16 cellular contexts compared by ENCODE assay signal in genomic region chr7:131336956-131337355, GRCh38. TPM values are rescaled to one million over a fixed set of nuclear protein-coding genes. Genes with fewer than 3 reads are reported as not detected.
DNase-seq lines count a peak whose midpoint lies in the region; ATAC-seq, FAIRE-seq and TF ChIP-seq lines count a peak whose summit lies in the region.
"Had no signal": no experiment of that assay in that cellular context is flagged by ENCODE, and none has a peak within 500 bp of the region (broad histone marks: within the 10 kb centered on the region; RNA-seq: fewer than 3 reads in every experiment).

No MANE protein-coding gene starts in this region.

- TF ChIP-seq POLR2A in A549 (IDR thresholded peaks at IDR 0.05; ENCODE audit: low read length) = no peak

- TF ChIP-seq EP300 in A549 (IDR thresholded peaks at IDR 0.05) (no peak), SK-N-SH (IDR thresholded peaks at IDR 0.05; ENCODE audit: borderline replicate concordance in 1 of 2, low read depth in 1 of 2, low read length in 1 of 2) (no peak)

- POLR2A ChIA-PET in A549 (lab: Yijun Ruan, JAX) = interaction anchor here (1.5 kb wide), 1 partner anchor 9 kb away, joined by 4 read pairs; the partner anchor contains the start of gene MKLN1
- POLR2A ChIA-PET in SK-N-SH (lab: Yijun Ruan, JAX) = no interaction called here
- POLR2A ChIA-PET in activated CD4-positive, alpha-beta memory T cell treated with anti-CD3 and anti-CD28 coated beads, Interleukin-2, amount 10 ng/mL, durations not matched to agents 7 days and 5 days (lab: Charles Lee) = interaction anchor here (1.3 to 1.7 kb wide), 3 partner anchors 9 to 229 kb away, joined by 3 to 9 read pairs (median 4); partner anchors contain the start of gene MKLN1

- peaks cover 26 to 80% of the 10 kb centered on the region in 2 experiments for H3K36me3 ChIP-seq in SK-N-SH (replicated peaks in 1 of 2; ENCODE audit: control insufficient read depth in 1 of 2, insufficient read depth in 2 of 2, low read length in 1 of 2)
- peaks cover 21% of the 10 kb centered on the region for H3K36me3 ChIP-seq in endodermal cell (ENCODE audit: control insufficient read depth, insufficient read depth, low read length)
- no peaks in the 10 kb centered on the region for H3K36me3 ChIP-seq in kidney (ENCODE audit: control insufficient read depth in 1 of 2, insufficient read depth in 2 of 2, low read length in 2 of 2)
- H3K36me3 ChIP-seq: ovary had no signal

- peaks cover 70% of the 10 kb centered on the region for H3K9me3 ChIP-seq in A549
- H3K9me3 ChIP-seq in SK-N-SH = peaks cover 44% of the 10 kb centered on the region
- H3K9me3 ChIP-seq in endodermal cell (ENCODE audit: control insufficient read depth, low read length) = peaks cover 40% of the 10 kb centered on the region
- no peaks in the 10 kb centered on the region for H3K9me3 ChIP-seq in kidney (ENCODE audit: control insufficient read depth in 1 of 2, low read length in 2 of 2)
- H3K9me3 ChIP-seq: ovary had no signal

- CTCF ChIA-PET in A549 (lab: Yijun Ruan, JAX) = no interaction called here
- CTCF ChIA-PET in SK-N-SH (lab: Yijun Ruan, JAX) = interaction anchor here (1.2 kb wide), 1 partner anchor 9 kb away, joined by 4 read pairs; the partner anchor contains the start of gene MKLN1
- CTCF ChIA-PET in activated CD4-positive, alpha-beta memory T cell treated with anti-CD3 and anti-CD28 coated beads, Interleukin-2, amount 10 ng/mL, durations not matched to agents 7 days and 5 days (lab: Charles Lee) = interaction anchor here (0.7 to 1.0 kb wide), 2 partner anchors 9 to 267 kb away, joined by 3 read pairs; partner anchors contain the start of gene MKLN1

- peak in 1 of 2 experiments; percentile 60 for DNase-seq in A549 (ENCODE audit: low read depth in 1 of 2, low spot score in 1 of 2)
- DNase-seq in GM19239 (ENCODE audit: insufficient read length, low spot score) = no peak
- DNase-seq in SK-N-SH = no peak
- DNase-seq in endodermal cell = no peak
- DNase-seq in globus pallidus (ENCODE audit: low spot score) = no peak
- DNase-seq in activated CD4-positive, alpha-beta memory T cell treated with anti-CD3 and anti-CD28 coated beads, Interleukin-2, amount 10 ng/mL, durations not matched to agents 7 days and 5 days = no peak
- DNase-seq in kidney = no peak
- DNase-seq: activated gamma-delta T cell, caudate nucleus, NCI-H2171 treated with DMSO at 0.1 percent for 48 hours, ovary had no signal

- 0 out of 5 replicates have a peak, but pooled peaks of 1 of the 2 experiments have one; percentile 8 for TF ChIP-seq RAD21 in A549 (conservative IDR thresholded peaks at IDR 0.05 in 1 of 2, IDR thresholded peaks at IDR 0.05 in 1 of 2)
- no peak for TF ChIP-seq RAD21 in SK-N-SH (IDR thresholded peaks at IDR 0.05; ENCODE audit: low read length)

- H3K4me2 ChIP-seq in A549 (no peak overlapping the region), SK-N-SH (no peak overlapping the region)
- H3K4me2 ChIP-seq: BLaER1 treated with 17β-estradiol and CSF1 and Interleukin-3, amounts not matched to agents 10 nM and 100 nM had no signal

- peaks cover 24% of the 10 kb centered on the region for H3K9me3 Mint-ChIP-seq in endodermal cell
- peaks cover 41% of the 10 kb centered on the region for H3K9me3 Mint-ChIP-seq in activated CD4-positive, alpha-beta memory T cell treated with anti-CD3 and anti-CD28 coated beads, Interleukin-2, amount 10 ng/mL, durations not matched to agents 7 days and 5 days

- WGBS in A549 (ENCODE audit: missing lambda C conversion rate) = 81% methylated on average over 2 of the region's 2 CpGs
- WGBS in SK-N-SH (ENCODE audit: low lambda C conversion rate) = 79% methylated on average over 2 of the region's 2 CpGs
- WGBS in endodermal cell (ENCODE audit: insufficient coverage in 1 of 2, insufficient read length in 1 of 2), 2 experiments = 94 to 100% methylated on average over 1 to 2 of the region's 2 CpGs

- H2AFZ ChIP-seq in SK-N-SH (ENCODE audit: low read depth) = no peak overlapping the region

- H3K27me3 ChIP-seq in SK-N-SH (ENCODE audit: insufficient read depth) (no peaks in the 10 kb centered on the region), endodermal cell (ENCODE audit: control insufficient read depth, insufficient read depth, low read length, poor library complexity, severe bottlenecking) (no peaks in the 10 kb centered on the region)
- H3K27me3 ChIP-seq: BLaER1 treated with 17β-estradiol and CSF1 and Interleukin-3, amounts not matched to agents 10 nM and 100 nM; esophagus muscularis mucosa; ovary had no signal

- no peak overlapping the region for H3K4me3 Mint-ChIP-seq in endodermal cell
- no peak overlapping the region for H3K4me3 Mint-ChIP-seq in activated CD4-positive, alpha-beta memory T cell treated with anti-CD3 and anti-CD28 coated beads, Interleukin-2, amount 10 ng/mL, durations not matched to agents 7 days and 5 days
- H3K4me3 Mint-ChIP-seq: T-helper 2 cell treated with Interferon-gamma antibody and Interleukin-4, amounts not matched to agents 5 μg/mL and 100 μg/mL, for 36 hours had no signal

- H3F3A ChIP-seq in SK-N-SH (replicated peaks; ENCODE audit: insufficient read depth) = peaks cover 28% of the 10 kb centered on the region

- H3K27ac ChIP-seq in A549 (no peak overlapping the region), SK-N-SH (ENCODE audit: low read depth in 2 of 2, low read length in 1 of 2) (no peak overlapping the region), endodermal cell (ENCODE audit: low read depth, low read length) (no peak overlapping the region), kidney (ENCODE audit: low read depth in 2 of 2, low read length in 2 of 2) (no peak overlapping the region)
- H3K27ac ChIP-seq: BLaER1 treated with 17β-estradiol and CSF1 and Interleukin-3, amounts not matched to agents 10 nM and 100 nM; esophagus muscularis mucosa; HL-60; ovary had no signal

- FAIRE-seq in A549 (lab: Jason Lieb, UNC) (peak; percentile 23), GM19239 (lab: Jason Lieb, UNC) (peak; percentile 83), kidney (lab: Jason Lieb, UNC) (no peak)

- peaks cover 7% of the 10 kb centered on the region for H3K4me1 ChIP-seq in A549
- H3K4me1 ChIP-seq in SK-N-SH (ENCODE audit: control insufficient read depth in 1 of 2, insufficient read depth in 2 of 2, low read depth in 1 of 2, low read length in 1 of 2) = no peaks in the 10 kb centered on the region; a peak in 1 of 4 replicates
- no peaks in the 10 kb centered on the region for H3K4me1 ChIP-seq in endodermal cell (ENCODE audit: control insufficient read depth, insufficient read depth, low read length)
- H3K4me1 ChIP-seq in kidney (ENCODE audit: control insufficient read depth in 1 of 2, insufficient read depth in 1 of 2, low read depth in 1 of 2, low read length in 2 of 2) = peaks cover 0 to 4% of the 10 kb centered on the region in 2 donors

- no peak overlapping the region for H3K27ac Mint-ChIP-seq in endodermal cell
- H3K27ac Mint-ChIP-seq in activated CD4-positive, alpha-beta memory T cell treated with anti-CD3 and anti-CD28 coated beads, Interleukin-2, amount 10 ng/mL, durations not matched to agents 7 days and 5 days = no peak overlapping the region
- H3K27ac Mint-ChIP-seq: T-helper 2 cell treated with Interferon-gamma antibody and Interleukin-4, amounts not matched to agents 5 μg/mL and 100 μg/mL, for 36 hours had no signal

- H4K20me1 ChIP-seq in SK-N-SH (ENCODE audit: insufficient read depth) = peaks cover 73% of the 10 kb centered on the region

- H3K79me2 ChIP-seq in SK-N-SH (ENCODE audit: insufficient read depth) = peaks cover 98% of the 10 kb centered on the region

- H3K36me3 Mint-ChIP-seq in endodermal cell (ENCODE audit: low read depth) = peaks cover 56% of the 10 kb centered on the region
- H3K36me3 Mint-ChIP-seq in activated CD4-positive, alpha-beta memory T cell treated with anti-CD3 and anti-CD28 coated beads, Interleukin-2, amount 10 ng/mL, durations not matched to agents 7 days and 5 days (ENCODE audit: low read depth) = peaks cover 69% of the 10 kb centered on the region

- TF ChIP-seq CTCF in A549 (IDR thresholded peaks at IDR 0.05) (no peak), SK-N-SH (IDR thresholded peaks at IDR 0.05) (no peak), endodermal cell (conservative IDR thresholded peaks at IDR 0.05) (no peak), kidney (IDR thresholded peaks at IDR 0.05; ENCODE audit: borderline replicate concordance, extremely low read depth, insufficient read depth) (no peak)

- ATAC-seq in A549 (no peak), HG02884 (IDR thresholded peaks at IDR 0.05; ENCODE audit: unreplicated experiment) (no peak)

- intact Hi-C loops in kidney (cut with DNase I) = no loop called here

- H3K4me1 Mint-ChIP-seq in endodermal cell = peaks cover 9% of the 10 kb centered on the region
- peaks cover 1% of the 10 kb centered on the region for H3K4me1 Mint-ChIP-seq in activated CD4-positive, alpha-beta memory T cell treated with anti-CD3 and anti-CD28 coated beads, Interleukin-2, amount 10 ng/mL, durations not matched to agents 7 days and 5 days

- H3K4me3 ChIP-seq in A549 = no peak overlapping the region
- no peak overlapping the region for H3K4me3 ChIP-seq in SK-N-SH (ENCODE audit: low read depth in 2 of 2, low read length in 1 of 2)
- peak overlapping the region; percentile 44 for H3K4me3 ChIP-seq in endodermal cell (ENCODE audit: low read length)
- no peak overlapping the region for H3K4me3 ChIP-seq in kidney (ENCODE audit: low read length in 2 of 2)
- H3K4me3 ChIP-seq: BLaER1 treated with 17β-estradiol and CSF1 and Interleukin-3, amounts not matched to agents 10 nM and 100 nM; esophagus muscularis mucosa; ovary had no signal

- H3K9ac ChIP-seq in SK-N-SH (no peak overlapping the region), endodermal cell (ENCODE audit: extremely low read depth, low read length, poor library complexity, severe bottlenecking) (no peak overlapping the region), kidney (ENCODE audit: low read length in 2 of 2) (no peak overlapping the region)
- H3K9ac ChIP-seq: BLaER1 treated with 17β-estradiol and CSF1 and Interleukin-3, amounts not matched to agents 10 nM and 100 nM had no signal

- H3K27me3 Mint-ChIP-seq in endodermal cell (ENCODE audit: insufficient read depth) = no peaks in the 10 kb centered on the region
- no peaks in the 10 kb centered on the region for H3K27me3 Mint-ChIP-seq in activated CD4-positive, alpha-beta memory T cell treated with anti-CD3 and anti-CD28 coated beads, Interleukin-2, amount 10 ng/mL, durations not matched to agents 7 days and 5 days

- H3K9me2 ChIP-seq in SK-N-SH = no peaks in the 10 kb centered on the region

RNA-seq across cellular contexts. Expression of gene MKLN1, which starts 9.3 kb away (rescaled TPM):
- 84.5 and 109 TPM in 2 replicates for polyA plus RNA-seq in A549 (2011; rRNA removed)
- polyA plus RNA-seq in A549 (2012; cell fraction: cytosol; rRNA removed) = 17.5 and 18.5 TPM in 2 replicates
- polyA plus RNA-seq in A549 (2012; cell fraction: nucleus; rRNA removed) = 10.8 and 17.1 TPM in 2 replicates
- 39.6 to 46.4 TPM (median 39.6 TPM) in 3 replicates for polyA plus RNA-seq in A549 (2017; fragmentation: RNase III; extraction: RNeasy Plus Mini Kit Qiagen cat#74134 plus additional on column Dnase treatment)
- 154 and 176 TPM in 2 replicates for polyA minus RNA-seq in A549 (2011; rRNA and poly(A)+ RNA removed)
- 11.0 and 16.1 TPM in 2 replicates for polyA plus RNA-seq in SK-N-SH (2012; rRNA removed)
- 13.5 and 14.0 TPM in 2 replicates for polyA plus RNA-seq in SK-N-SH (2012; cell fraction: cytosol; rRNA removed)
- polyA plus RNA-seq in SK-N-SH (2012; cell fraction: nucleus; rRNA removed) = 21.1 and 29.9 TPM in 2 replicates
- 10 to 100 TPM; 69.3 to 71.8 TPM for total RNA-seq in endodermal cell
- 25.3 TPM for polyA plus RNA-seq in endodermal cell (2013, experiment 1 of 2)
- 27.7 TPM for polyA plus RNA-seq in endodermal cell (2013, experiment 2 of 2)
- total RNA-seq in activated CD4-positive, alpha-beta memory T cell treated with anti-CD3 and anti-CD28 coated beads, Interleukin-2, amount 10 ng/mL, durations not matched to agents 7 days and 5 days = 10 to 100 TPM; 35.9 to 37.3 TPM
- total RNA-seq in kidney = 77.0 TPM
- polyA plus RNA-seq in kidney (ENCODE audit: insufficient read depth, low read depth, low replicate concordance) = 24.4 TPM
